Comparison of ENCODE assay signal across 14 cellular contexts in genomic region chr15:52102468-52102867, GRCh38. TPM values are rescaled to one million over a fixed set of nuclear protein-coding genes. Genes with fewer than 3 reads are reported as not detected.
A peak's percentile ranks its signal among the peaks of the same experiment; 100 is the strongest.
DNase-seq lines count a peak whose midpoint lies in the region; ATAC-seq and TF ChIP-seq lines count a peak whose summit lies in the region.
"Had no signal": no experiment of that assay in that cellular context is flagged by ENCODE, and none has a peak within 500 bp of the region (broad histone marks: within the 10 kb centered on the region; RNA-seq: fewer than 3 reads in every experiment).

No MANE protein-coding gene starts in this region.

- DNase-seq in GM04503 (ENCODE audit: low read depth) (peak; percentile 88), PC-3 (peak; percentile 20), choroid plexus epithelial cell (ENCODE audit: low read depth) (peak; percentile 97), renal cortical epithelial cell (ENCODE audit: low read depth) (peak; percentile 93), epidermal melanocyte (ENCODE audit: insufficient read length, low spot score) (no peak), Peyer's patch (no peak), hepatocyte (ENCODE audit: low spot score) (no peak)
- DNase-seq: aorta, gastrocnemius medialis, GF-D8, retina, SW 1271 had no signal

- H3K79me2 ChIP-seq in PC-3 (ENCODE audit: low read length) (no peaks in the 10 kb centered on the region), hepatocyte (no peaks in the 10 kb centered on the region)

- H3K27ac ChIP-seq in PC-3 (ENCODE audit: low read length) (peak overlapping the region; percentile 96), Peyer's patch (peak overlapping the region in 1 of 4 donors; percentile 6), hepatocyte (no peak overlapping the region)
- H3K27ac ChIP-seq: gastrocnemius medialis had no signal

- no TSS peak for BruUV-seq in PC-3 (replicated peaks; lab: Mats Ljungman, UMichigan)

- H3K27me3 ChIP-seq in PC-3 (ENCODE audit: low read length): no peaks in the 10 kb centered on the region
- no peaks in the 10 kb centered on the region for H3K27me3 ChIP-seq in Peyer's patch
- H3K27me3 ChIP-seq in hepatocyte: no peaks in the 10 kb centered on the region
- H3K27me3 ChIP-seq: gastrocnemius medialis had no signal

- CTCF ChIA-PET in PC-3 (lab: Charles Lee): no interaction called here

- H3K4me2 ChIP-seq in PC-3 (ENCODE audit: low read length) (no peak overlapping the region), hepatocyte (no peak overlapping the region)

- no peaks in the 10 kb centered on the region for H3F3A ChIP-seq in PC-3 (ENCODE audit: low read length, unreplicated experiment)

- H3K4me1 ChIP-seq in PC-3 (ENCODE audit: insufficient read depth, low read length) (peaks cover 26% of the 10 kb centered on the region), Peyer's patch (no peaks in the 10 kb centered on the region), hepatocyte (ENCODE audit: insufficient read depth) (no peaks in the 10 kb centered on the region)
- H3K4me1 ChIP-seq: gastrocnemius medialis had no signal

- no peaks in the 10 kb centered on the region for H3K36me3 ChIP-seq in PC-3 (ENCODE audit: low read depth, low read length)
- H3K36me3 ChIP-seq in Peyer's patch: no peaks in the 10 kb centered on the region
- no peaks in the 10 kb centered on the region for H3K36me3 ChIP-seq in hepatocyte (replicated peaks; ENCODE audit: insufficient read depth, low read depth)
- H3K36me3 ChIP-seq: gastrocnemius medialis had no signal

- TF ChIP-seq CTCF in PC-3 (conservative IDR thresholded peaks at IDR 0.05; ENCODE audit: low read depth, low read length) (no peak), choroid plexus epithelial cell (conservative IDR thresholded peaks at IDR 0.05; ENCODE audit: low read depth, low read length) (no peak), Peyer's patch (IDR thresholded peaks at IDR 0.05) (no peak), hepatocyte (IDR thresholded peaks at IDR 0.05; ENCODE audit: poor library complexity) (no peak)

- WGBS in hepatocyte (ENCODE audit: low lambda C conversion rate, missing lambda C conversion rate): 83% methylated on average over 2 of the region's 2 CpGs

- POLR2A ChIA-PET in PC-3 (lab: Charles Lee; ENCODE audit: unreplicated experiment): no interaction called here

- intact Hi-C loops in PC-3 (cut with micrococcal nuclease): loop anchor here (5.0 kb wide), 1 partner anchor 40 kb away; no protein-coding TSS in a partner anchor

- H3K9me2 ChIP-seq in PC-3 (replicated peaks; ENCODE audit: low read length) (no peaks in the 10 kb centered on the region), hepatocyte (replicated peaks; ENCODE audit: insufficient read depth) (no peaks in the 10 kb centered on the region)

- no peaks in the 10 kb centered on the region for H4K20me1 ChIP-seq in PC-3 (ENCODE audit: low read length)
- no peaks in the 10 kb centered on the region for H4K20me1 ChIP-seq in hepatocyte (ENCODE audit: insufficient read depth, poor library complexity, severe bottlenecking)

- H2AFZ ChIP-seq in PC-3 (ENCODE audit: low read length) (no peak overlapping the region), hepatocyte (no peak overlapping the region)

- no peak for TF ChIP-seq POLR2A in Peyer's patch (IDR thresholded peaks at IDR 0.05)

- no peaks in the 10 kb centered on the region for H3K9me3 ChIP-seq in PC-3 (ENCODE audit: low read length)
- H3K9me3 ChIP-seq in Peyer's patch: no peaks in the 10 kb centered on the region
- H3K9me3 ChIP-seq in hepatocyte (ENCODE audit: low read depth): no peaks in the 10 kb centered on the region
- H3K9me3 ChIP-seq: gastrocnemius medialis had no signal

- no peak overlapping the region for H3K4me3 ChIP-seq in PC-3 (ENCODE audit: low read length)
- H3K4me3 ChIP-seq in choroid plexus epithelial cell (ENCODE audit: low read depth, low read length): no peak overlapping the region
- H3K4me3 ChIP-seq in Peyer's patch: no peak overlapping the region
- H3K4me3 ChIP-seq in hepatocyte: no peak overlapping the region
- H3K4me3 ChIP-seq: gastrocnemius medialis, lung had no signal

- ATAC-seq in PC-3 (no peak), GM21576 (IDR thresholded peaks at IDR 0.05; ENCODE audit: unreplicated experiment) (no peak)
- ATAC-seq: gastrocnemius medialis had no signal

- H3K9ac ChIP-seq in PC-3 (ENCODE audit: low read length): peak overlapping the region; percentile 76; the same call in 1 of the 2 replicates

RNA-seq across cellular contexts. Expression of gene BCL2L10, which starts 10.1 kb away (rescaled TPM):
- total RNA-seq in PC-3 (2014; rRNA removed): 1.8 TPM in 1 of 2 replicates, not detected in the other
- total RNA-seq in renal cortical epithelial cell: 0.60 and 0.87 TPM in 2 replicates
- total RNA-seq in Peyer's patch: 1 to 10 TPM in 3 of 4 donors, not detected in 1; 5.1 to 9.6 (median 5.9) TPM
- total RNA-seq in hepatocyte: 0.24 and 0.60 TPM in 2 replicates
- 0.24 and 0.80 TPM in 2 replicates for polyA plus RNA-seq in hepatocyte
- total RNA-seq: aorta, gastrocnemius medialis had no signal
- polyA plus RNA-seq: aorta had no signal

Comparison
In these comparisons a context has a peak if more than half of its experiments do, and no peak if none do; other contexts are left out.
1. DNase-seq: peak in GM04503 (single experiment), PC-3 (single experiment), choroid plexus epithelial cell (single experiment) and renal cortical epithelial cell (single experiment); none in epidermal melanocyte (single experiment), Peyer's patch (0 of 3) and hepatocyte (single experiment).